ENCODE assay signal across 27 cellular contexts in the genomic region with DNA sequence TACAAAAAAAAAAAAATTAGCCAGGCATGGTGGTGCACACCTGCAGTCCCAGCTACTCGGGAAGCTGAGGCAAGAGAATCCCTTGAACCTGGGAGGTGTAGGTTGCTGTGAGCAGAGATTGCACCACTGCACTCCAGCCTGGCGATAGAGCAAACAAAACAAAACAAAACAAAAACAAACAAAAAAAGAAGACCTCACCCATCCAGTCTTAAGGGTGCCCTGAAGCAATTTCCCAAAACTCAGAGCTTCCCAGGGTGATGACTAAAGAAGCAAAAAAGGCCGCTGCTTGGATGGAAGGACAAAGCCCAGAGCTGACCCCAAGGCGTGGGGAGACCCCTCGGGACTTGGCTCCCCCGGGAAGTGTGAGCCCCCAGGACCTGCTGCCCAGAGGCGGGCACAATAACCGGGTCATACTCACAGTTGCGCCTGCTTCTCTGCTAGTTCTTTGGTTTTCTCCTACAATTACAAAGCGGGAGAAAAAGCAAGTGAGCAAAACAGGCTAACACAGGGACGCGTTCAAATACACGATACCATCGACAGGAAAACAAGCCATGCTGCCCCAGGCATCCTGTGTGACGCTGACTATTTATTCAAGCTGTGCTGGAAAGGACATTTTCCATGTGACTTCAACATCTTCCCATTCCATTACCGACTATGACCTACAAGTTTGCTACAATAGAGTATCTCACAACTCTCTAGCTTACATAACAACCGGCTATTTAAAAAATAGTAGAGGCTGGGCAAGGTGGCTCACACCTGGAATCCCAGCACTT. TPM values are rescaled to one million over a fixed set of nuclear protein-coding genes. Genes with fewer than 3 reads are reported as not detected.
"Had no signal": no experiment of that assay in that cellular context is flagged by ENCODE, and none has a peak within 500 bp of the region (broad histone marks: within the 10 kb centered on the region; RNA-seq: fewer than 3 reads in every experiment).

No MANE protein-coding gene starts in this region.

- H3K4me3 Mint-ChIP-seq: activated CD4-positive, alpha-beta T cell treated with anti-CD3 and anti-CD28 coated beads for 36 hours; activated CD8-positive, alpha-beta memory T cell treated with anti-CD3 and anti-CD28 coated beads, Interleukin-2, amount 10 ng/mL, durations not matched to agents 7 days and 5 days; activated CD8-positive, alpha-beta T cell treated with anti-CD3 and anti-CD28 coated beads, Interleukin-2, amount 10 ng/mL, durations not matched to agents 7 days and 5 days; activated naive CD4-positive, alpha-beta T cell treated with anti-CD3 and anti-CD28 coated beads, Interleukin-2, amount 50 U/mL, for 24 hours; activated naive CD8-positive, alpha-beta T cell treated with anti-CD3 and anti-CD28 coated beads, Interleukin-2, amount 50 U/mL, for 24 hours; immature natural killer cell; natural killer cell; T-cell had no signal

- ATAC-seq: activated CD4-positive, alpha-beta T cell treated with anti-CD3 and anti-CD28 coated beads for 36 hours; activated CD8-positive, alpha-beta memory T cell treated with anti-CD3 and anti-CD28 coated beads, Interleukin-2, amount 10 ng/mL, durations not matched to agents 7 days and 5 days; activated CD8-positive, alpha-beta T cell treated with anti-CD3 and anti-CD28 coated beads, Interleukin-2, amount 10 ng/mL, durations not matched to agents 7 days and 5 days; activated naive CD8-positive, alpha-beta T cell treated with anti-CD3 and anti-CD28 coated beads, Interleukin-2, amount 50 U/mL, for 24 hours; esophagus mucosa; left lobe of liver; lower lobe of right lung; natural killer cell; T-cell had no signal

- H3K9me3 Mint-ChIP-seq: activated naive CD4-positive, alpha-beta T cell treated with anti-CD3 and anti-CD28 coated beads, Interleukin-2, amount 50 U/mL, for 24 hours; activated naive CD8-positive, alpha-beta T cell treated with anti-CD3 and anti-CD28 coated beads, Interleukin-2, amount 50 U/mL, for 24 hours; activated T-helper 2 cell treated with anti-CD3 and anti-CD28 coated beads, Interferon-gamma antibody, Interleukin-2, Interleukin-4, amounts not matched to agents 10 μg/mL and 5 μg/mL and 100 μg/mL, durations not matched to agents 14 hours and 24 hours and 36 hours; immature natural killer cell; natural killer cell; neural progenitor cell; T-cell had no signal

- H3K27ac Mint-ChIP-seq: activated CD4-positive, alpha-beta T cell treated with anti-CD3 and anti-CD28 coated beads for 36 hours; activated CD8-positive, alpha-beta memory T cell treated with anti-CD3 and anti-CD28 coated beads, Interleukin-2, amount 10 ng/mL, durations not matched to agents 7 days and 5 days; activated CD8-positive, alpha-beta T cell treated with anti-CD3 and anti-CD28 coated beads, Interleukin-2, amount 10 ng/mL, durations not matched to agents 7 days and 5 days; activated naive CD4-positive, alpha-beta T cell treated with anti-CD3 and anti-CD28 coated beads, Interleukin-2, amount 50 U/mL, for 24 hours; activated naive CD8-positive, alpha-beta T cell treated with anti-CD3 and anti-CD28 coated beads, Interleukin-2, amount 50 U/mL, for 24 hours; activated T-helper 2 cell treated with anti-CD3 and anti-CD28 coated beads, Interferon-gamma antibody, Interleukin-2, Interleukin-4, amounts not matched to agents 10 μg/mL and 5 μg/mL and 100 μg/mL, durations not matched to agents 14 hours and 24 hours and 36 hours; immature natural killer cell; natural killer cell; neural progenitor cell; T-cell had no signal

- DNase-seq: activated CD4-positive, alpha-beta T cell treated with anti-CD3 and anti-CD28 coated beads for 36 hours; activated CD4-positive, CD25-positive, alpha-beta regulatory T cell; activated CD8-positive, alpha-beta memory T cell treated with anti-CD3 and anti-CD28 coated beads, Interleukin-2, amount 10 ng/mL, durations not matched to agents 7 days and 5 days; activated CD8-positive, alpha-beta T cell treated with anti-CD3 and anti-CD28 coated beads, Interleukin-2, amount 10 ng/mL, durations not matched to agents 7 days and 5 days; activated naive CD8-positive, alpha-beta T cell treated with anti-CD3 and anti-CD28 coated beads, Interleukin-2, amount 50 U/mL, for 24 hours; activated T-cell treated with anti-CD3 and anti-CD28 coated beads, Interleukin-2, amount 50 U/mL, for 48 hours; amygdala; dorsolateral prefrontal cortex; foreskin fibroblast; heart left ventricle; hypothalamus; immature natural killer cell; lower lobe of right lung; mesendoderm; natural killer cell; occipital lobe; stimulated activated naive CD4-positive, alpha-beta T cell; T-cell had no signal

- FAIRE-seq: colon, endothelial cell of umbilical vein had no signal

- H3K36me3 Mint-ChIP-seq: activated CD8-positive, alpha-beta memory T cell treated with anti-CD3 and anti-CD28 coated beads, Interleukin-2, amount 10 ng/mL, durations not matched to agents 7 days and 5 days; activated naive CD4-positive, alpha-beta T cell treated with anti-CD3 and anti-CD28 coated beads, Interleukin-2, amount 50 U/mL, for 24 hours; immature natural killer cell; natural killer cell; T-cell had no signal

- H3K27me3 Mint-ChIP-seq: activated CD4-positive, alpha-beta T cell treated with anti-CD3 and anti-CD28 coated beads for 36 hours; activated CD8-positive, alpha-beta memory T cell treated with anti-CD3 and anti-CD28 coated beads, Interleukin-2, amount 10 ng/mL, durations not matched to agents 7 days and 5 days; activated naive CD4-positive, alpha-beta T cell treated with anti-CD3 and anti-CD28 coated beads, Interleukin-2, amount 50 U/mL, for 24 hours; activated naive CD8-positive, alpha-beta T cell treated with anti-CD3 and anti-CD28 coated beads, Interleukin-2, amount 50 U/mL, for 24 hours; T-cell had no signal

- H3K4me1 Mint-ChIP-seq: activated CD8-positive, alpha-beta memory T cell treated with anti-CD3 and anti-CD28 coated beads, Interleukin-2, amount 10 ng/mL, durations not matched to agents 7 days and 5 days had no signal

RNA-seq across cellular contexts. Expression of gene PAPOLB, which starts 29.9 kb away (rescaled TPM):
- total RNA-seq: activated CD4-positive, alpha-beta T cell treated with anti-CD3 and anti-CD28 coated beads for 36 hours; activated T-helper 2 cell treated with anti-CD3 and anti-CD28 coated beads, Interferon-gamma antibody, Interleukin-2, Interleukin-4, amounts not matched to agents 10 μg/mL and 5 μg/mL and 100 μg/mL, durations not matched to agents 14 hours and 24 hours and 36 hours; esophagus mucosa; left lobe of liver; mononuclear cell; T-cell; T-helper 2 cell treated with Interferon-gamma antibody and Interleukin-4, amounts not matched to agents 100 ng/mL and 5 ng/mL, for 36 hours had no signal

RNA-seq across cellular contexts. Expression of gene RADIL, which starts 51.6 kb away (rescaled TPM):
- total RNA-seq: mononuclear cell, natural killer cell had no signal
